Comparison of ENCODE assay signal across 16 cellular contexts in genomic region chr4:21753084-21753760, GRCh38.
"Had no signal": no experiment of that assay in that cellular context is flagged by ENCODE, and none has a peak within 500 bp of the region (broad histone marks: within the 10 kb centered on the region; RNA-seq: fewer than 3 reads in every experiment).

No MANE protein-coding gene starts in this region.

- H3K36me3 ChIP-seq: adrenal gland, neutrophil, thyroid gland, uterus had no signal

- H3K27ac ChIP-seq: adrenal gland, neutrophil, thyroid gland, uterus, VCaP had no signal

- H3K9me3 ChIP-seq: adrenal gland, neutrophil, thyroid gland, uterus had no signal

- H3K4me3 ChIP-seq: adrenal gland, thyroid gland, uterus had no signal

- H3K4me1 ChIP-seq: adrenal gland, thyroid gland, uterus had no signal

- H3K27me3 ChIP-seq: adrenal gland, neutrophil, thyroid gland, uterus had no signal

- ATAC-seq: activated CD8-positive, alpha-beta memory T cell treated with anti-CD3 and anti-CD28 coated beads, Interleukin-2, amount 10 ng/mL, durations not matched to agents 7 days and 5 days; left colon; natural killer cell; stimulated activated memory B cell treated with anti-CD40 and anti-IgM and Interleukin-4, amounts not matched to agents 10 μg/mL and 1 μg/mL and 100 μg/mL, for 72 hours had no signal

- DNase-seq: activated CD4-positive, alpha-beta T cell treated with anti-CD3 and anti-CD28 coated beads for 1 hour; activated CD4-positive, alpha-beta T cell treated with anti-CD3 and anti-CD28 coated beads, Interleukin-2, amount 50 U/mL, for 48 hours; activated CD8-positive, alpha-beta memory T cell treated with anti-CD3 and anti-CD28 coated beads, Interleukin-2, amount 10 ng/mL, durations not matched to agents 7 days and 5 days; activated naive CD4-positive, alpha-beta T cell treated with anti-CD3 and anti-CD28 coated beads, Interleukin-2, amount 50 U/mL, for 16 hours; activated T-cell treated with anti-CD3 and anti-CD28 coated beads, Interleukin-2, amount 50 U/mL, for 24 hours; adrenal gland; cortex of kidney; effector CD4-positive, alpha-beta T cell; left colon; natural killer cell; stimulated activated CD4-positive, alpha-beta T cell treated with anti-CD3 and anti-CD28 coated beads, Interleukin-2, amount 100 ng/mL, for 48 hours; thyroid gland; uterus had no signal
